In the genomic region with DNA sequence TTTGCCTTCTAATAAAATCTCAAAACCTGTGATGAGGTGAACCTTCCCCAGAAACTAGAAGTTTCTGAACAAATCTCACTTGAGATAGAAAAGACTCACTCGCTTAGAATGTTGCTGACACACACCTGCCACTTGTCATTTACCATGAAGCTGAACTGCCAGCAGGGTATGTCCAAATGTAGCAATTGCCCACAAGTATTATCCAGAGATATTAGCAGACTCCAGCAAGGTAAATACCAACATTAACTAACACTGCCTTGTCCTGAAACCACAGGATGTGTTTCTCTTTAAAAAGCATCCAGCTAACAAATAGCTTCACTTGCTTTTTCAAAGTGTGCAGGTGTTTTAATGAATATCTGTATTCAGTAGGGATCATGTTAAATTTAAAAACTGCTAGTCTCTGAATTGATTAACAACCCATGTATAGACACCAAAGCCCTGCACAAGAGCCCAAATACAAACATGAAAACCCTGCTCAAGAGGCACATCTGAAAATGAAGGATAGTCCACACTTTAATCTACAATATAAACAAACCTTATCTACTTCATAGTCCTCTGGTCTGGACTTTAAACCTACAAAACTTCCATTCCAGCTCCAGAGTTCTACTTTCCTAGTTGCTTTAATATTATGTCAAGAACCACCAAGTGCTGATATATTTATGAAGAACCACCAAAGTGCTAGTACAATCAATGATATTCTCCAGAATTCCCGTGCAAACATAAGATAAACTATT, we compare ENCODE assay signal across 34 cellular contexts. TPM values are rescaled to one million over a fixed set of nuclear protein-coding genes. Genes with fewer than 3 reads are reported as not detected.
"Had no signal": no experiment of that assay in that cellular context is flagged by ENCODE, and none has a peak within 500 bp of the region (broad histone marks: within the 10 kb centered on the region; RNA-seq: fewer than 3 reads in every experiment).

No MANE protein-coding gene starts in this region.

- H3K9me3 Mint-ChIP-seq: dendritic cell treated with granulocyte-macrophage colony-stimulating factor and Interleukin-4, amounts not matched to agents 40 ng/mL and 50 ng/mL, for 4 days; memory B cell; stimulated activated memory B cell treated with anti-CD40 and anti-IgM and Interleukin-4, amounts not matched to agents 10 μg/mL and 1 μg/mL and 100 μg/mL, for 72 hours; type B pancreatic cell had no signal

- H3K27ac ChIP-seq: colonic mucosa, epithelial cell of prostate, foreskin keratinocyte, gastroesophageal sphincter, heart left ventricle, left ventricle myocardium inferior, neutrophil, parathyroid adenoma, testis, tibial artery had no signal

- H3K4me1 ChIP-seq: colonic mucosa, foreskin keratinocyte, gastroesophageal sphincter, heart left ventricle, left ventricle myocardium inferior, parathyroid adenoma, testis, tibial artery had no signal

- H3K27me3 ChIP-seq: colonic mucosa, foreskin keratinocyte, gastroesophageal sphincter, heart left ventricle, neutrophil, testis, tibial artery had no signal

- H3K4me3 Mint-ChIP-seq: dendritic cell treated with granulocyte-macrophage colony-stimulating factor and Interleukin-4, amounts not matched to agents 40 ng/mL and 50 ng/mL, for 4 days; endodermal cell; memory B cell; natural killer cell; neural crest cell; stimulated activated memory B cell treated with anti-CD40 and anti-IgM and Interleukin-4, amounts not matched to agents 10 μg/mL and 1 μg/mL and 100 μg/mL, for 72 hours; type B pancreatic cell had no signal

- H3K79me2 ChIP-seq: parathyroid adenoma had no signal

- H3K36me3 Mint-ChIP-seq: memory B cell; natural killer cell; stimulated activated memory B cell treated with anti-CD40 and anti-IgM and Interleukin-4, amounts not matched to agents 10 μg/mL and 1 μg/mL and 100 μg/mL, for 72 hours; type B pancreatic cell had no signal

- H3K4me3 ChIP-seq: colonic mucosa, gastroesophageal sphincter, heart left ventricle, left ventricle myocardium inferior, lung, testis, tibial artery had no signal

- DNase-seq: colonic mucosa; effector CD8-positive, alpha-beta T cell; endodermal cell; foreskin keratinocyte; heart left ventricle; hippocampal formation; left cardiac atrium; left ventricle myocardium inferior; natural killer cell; stimulated activated CD4-positive, alpha-beta T cell treated with anti-CD3 and anti-CD28 coated beads, Interleukin-2, amount 100 ng/mL, for 24 hours; stimulated activated CD4-positive, alpha-beta T cell treated with anti-CD3 and anti-CD28 coated beads, Interleukin-4, amount 100 ng/mL, for 24 hours; stimulated activated naive CD8-positive, alpha-beta T cell treated with anti-CD3 and anti-CD28 coated beads, Interleukin-15, Interleukin-2, amounts not matched to agents 100 U/mL and 50 U/mL, for 24 hours; substantia nigra; testis; tibial artery had no signal

- H3K27ac Mint-ChIP-seq: dendritic cell treated with granulocyte-macrophage colony-stimulating factor and Interleukin-4, amounts not matched to agents 40 ng/mL and 50 ng/mL, for 4 days; endodermal cell; memory B cell; natural killer cell; progenitor cell of endocrine pancreas; stimulated activated memory B cell treated with anti-CD40 and anti-IgM and Interleukin-4, amounts not matched to agents 10 μg/mL and 1 μg/mL and 100 μg/mL, for 72 hours; type B pancreatic cell had no signal

- FAIRE-seq: islet of Langerhans, urothelium cell line had no signal

- ATAC-seq: esophagus mucosa; foreskin keratinocyte; gastroesophageal sphincter; heart left ventricle; left cardiac atrium; natural killer cell; sciatic nerve; stimulated activated memory B cell treated with anti-CD40 and anti-IgM and Interleukin-4, amounts not matched to agents 10 μg/mL and 1 μg/mL and 100 μg/mL, for 72 hours; stimulated activated naive CD8-positive, alpha-beta T cell treated with anti-CD3 and anti-CD28 coated beads, Interleukin-15, Interleukin-2, amounts not matched to agents 100 U/mL and 50 U/mL, for 24 hours had no signal

- H3K4me1 Mint-ChIP-seq: endodermal cell; memory B cell; natural killer cell; neural crest cell; stimulated activated memory B cell treated with anti-CD40 and anti-IgM and Interleukin-4, amounts not matched to agents 10 μg/mL and 1 μg/mL and 100 μg/mL, for 72 hours had no signal

- H3K9ac ChIP-seq: parathyroid adenoma had no signal

- H3K36me3 ChIP-seq: colonic mucosa, gastroesophageal sphincter, heart left ventricle, left ventricle myocardium inferior, neutrophil, tibial artery had no signal

- H2AFZ ChIP-seq: parathyroid adenoma had no signal

- H3K9me3 ChIP-seq: colonic mucosa, gastroesophageal sphincter, heart left ventricle, left ventricle myocardium inferior, neutrophil, testis, tibial artery had no signal

- H3K27me3 Mint-ChIP-seq: dendritic cell treated with granulocyte-macrophage colony-stimulating factor and Interleukin-4, amounts not matched to agents 40 ng/mL and 50 ng/mL, for 4 days; memory B cell; progenitor cell of endocrine pancreas; stimulated activated memory B cell treated with anti-CD40 and anti-IgM and Interleukin-4, amounts not matched to agents 10 μg/mL and 1 μg/mL and 100 μg/mL, for 72 hours; type B pancreatic cell had no signal

RNA-seq across cellular contexts. Expression of a gene that starts 19.3 kb away (rescaled TPM):
- total RNA-seq: chondrocyte, colonic mucosa, endodermal cell, esophagus mucosa, foreskin keratinocyte, gastroesophageal sphincter, heart left ventricle, kidney epithelial cell, left cardiac atrium, left ventricle myocardium inferior, lung, mononuclear cell, natural killer cell, neural crest cell, omental fat pad, progenitor cell of endocrine pancreas, sciatic nerve, testis had no signal
- polyA plus RNA-seq: foreskin keratinocyte, heart left ventricle, lung had no signal

RNA-seq across cellular contexts. Expression of a gene that starts 35.8 kb away (rescaled TPM):
- total RNA-seq: chondrocyte, colonic mucosa, endodermal cell, esophagus mucosa, foreskin keratinocyte, gastroesophageal sphincter, heart left ventricle, kidney epithelial cell, left cardiac atrium, left ventricle myocardium inferior, lung, mononuclear cell, natural killer cell, neural crest cell, omental fat pad, progenitor cell of endocrine pancreas, sciatic nerve had no signal
- polyA plus RNA-seq: foreskin keratinocyte, heart left ventricle, lung had no signal

RNA-seq across cellular contexts. Expression of a gene that starts 38.5 kb away (rescaled TPM):
- total RNA-seq: chondrocyte, colonic mucosa, endodermal cell, esophagus mucosa, foreskin keratinocyte, gastroesophageal sphincter, heart left ventricle, kidney epithelial cell, left cardiac atrium, left ventricle myocardium inferior, lung, mononuclear cell, natural killer cell, neural crest cell, omental fat pad, progenitor cell of endocrine pancreas, sciatic nerve, testis had no signal
- polyA plus RNA-seq: foreskin keratinocyte, heart left ventricle, lung had no signal

RNA-seq across cellular contexts. Expression of a gene that starts 46.7 kb away (rescaled TPM):
- total RNA-seq: chondrocyte, colonic mucosa, endodermal cell, esophagus mucosa, foreskin keratinocyte, gastroesophageal sphincter, heart left ventricle, kidney epithelial cell, left cardiac atrium, left ventricle myocardium inferior, lung, mononuclear cell, natural killer cell, neural crest cell, omental fat pad, progenitor cell of endocrine pancreas, sciatic nerve had no signal
- polyA plus RNA-seq: foreskin keratinocyte, heart left ventricle, lung had no signal
